Comparison of ENCODE assay signal across 23 cellular contexts in the genomic region with DNA sequence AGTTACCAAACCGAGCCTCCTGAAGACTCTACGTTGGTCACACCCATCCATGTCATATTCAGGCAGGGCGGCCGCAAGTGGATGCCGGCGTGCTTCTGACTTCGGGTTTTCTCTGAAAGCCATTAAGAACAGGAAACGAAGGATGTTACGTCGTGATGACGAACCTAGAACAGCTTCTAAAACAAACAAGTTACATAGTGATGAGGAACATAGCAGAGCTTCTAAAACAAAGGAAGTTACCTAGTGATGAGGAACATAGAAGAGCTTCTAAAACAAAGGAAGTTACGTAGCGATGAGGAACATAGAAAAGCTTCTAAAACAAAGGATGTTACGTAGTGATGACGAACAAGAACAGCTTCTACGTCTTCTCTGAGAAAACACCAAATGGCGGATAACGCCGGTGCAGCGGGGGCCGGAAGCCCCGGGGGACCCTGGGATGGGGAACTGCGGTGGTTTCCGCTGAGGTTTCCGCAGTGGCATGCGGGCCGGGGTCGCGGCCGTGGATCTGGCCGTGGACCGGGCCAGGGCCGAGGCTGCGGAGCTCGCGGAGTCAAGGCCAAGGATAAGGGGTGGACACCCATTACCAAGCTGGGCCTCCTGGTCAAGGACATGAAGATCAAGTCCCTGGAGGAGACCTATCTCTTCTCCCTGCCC.
DNase-seq lines count a peak whose midpoint lies in the region; ATAC-seq, FAIRE-seq and TF ChIP-seq lines count a peak whose summit lies in the region.
"Had no signal": no experiment of that assay in that cellular context is flagged by ENCODE, and none has a peak within 500 bp of the region (broad histone marks: within the 10 kb centered on the region; RNA-seq: fewer than 3 reads in every experiment).

No MANE protein-coding gene starts in this region.

- no peak for ATAC-seq in HepG2
- ATAC-seq in right lobe of liver, result no peak
- no peak for ATAC-seq in RWPE2 (ENCODE audit: low read depth)
- no peak for ATAC-seq in omental fat pad (ENCODE audit: low FRiP score)
- ATAC-seq: Right ventricle myocardium inferior had no signal

- intact Hi-C loops in HepG2 (cut with micrococcal nuclease; ENCODE audit: unreplicated experiment), result loop anchor here (5.0 kb wide), 2 partner anchors 118 to 133 kb away; no protein-coding TSS in a partner anchor
- intact Hi-C loops in right lobe of liver (cut with DNase I), result loop anchor here in 1 of 2 donors (10.0 kb wide), 1 partner anchor 235 kb away; no protein-coding TSS in a partner anchor

- POLR2A ChIA-PET in HepG2 (lab: Yijun Ruan, JAX), result interaction anchor here (0.7 to 5.9 kb wide), 5 partner anchors 11 to 96 kb away, joined by 3 to 46 read pairs (median 17); no protein-coding TSS in a partner anchor

- no peaks in the 10 kb centered on the region for H3K9me3 Mint-ChIP-seq in mesothelial cell of epicardium

- H3K27ac ChIP-seq in HepG2 (ENCODE audit: extremely low read length, insufficient read depth, low read length) (peak overlapping the region; percentile 75), right lobe of liver (peak overlapping the region in 1 of 3 donors; percentile 52), RWPE2 (ENCODE audit: poor library complexity, severe bottlenecking) (peak overlapping the region; percentile 84), keratinocyte (ENCODE audit: control insufficient read depth, insufficient read depth, low read length) (no peak overlapping the region)
- H3K27ac ChIP-seq: SJSA1 had no signal

- no peaks in the 10 kb centered on the region for H3K9me1 ChIP-seq in keratinocyte (ENCODE audit: control insufficient read depth, extremely low read depth, insufficient read depth, low read length)

- H3K4me1 ChIP-seq in HepG2 (ENCODE audit: insufficient read depth, low read length), result peaks cover 53% of the 10 kb centered on the region
- H3K4me1 ChIP-seq in right lobe of liver, result peaks cover 0 to 6% (median 3%) of the 10 kb centered on the region in 4 donors
- peaks cover 11% of the 10 kb centered on the region for H3K4me1 ChIP-seq in RWPE2 (ENCODE audit: insufficient read depth, poor library complexity, severe bottlenecking)
- peaks cover 8% of the 10 kb centered on the region for H3K4me1 ChIP-seq in keratinocyte (ENCODE audit: control insufficient read depth, extremely low read depth, insufficient read depth, low read length)

- no peak overlapping the region for H3K4me3 Mint-ChIP-seq in mesothelial cell of epicardium
- H3K4me3 Mint-ChIP-seq: B cell; CD4-positive, CD25-positive, alpha-beta regulatory T cell had no signal

- in situ Hi-C loops in HepG2 (cut with HindIII; ENCODE audit: extremely low pct_ligation_motif_present, low pct_unique_long_range_greater_than_20kb), result loop anchor here (5.0 to 10.0 kb wide), 3 partner anchors 53 to 143 kb away; a partner anchor contains a TSS

- BruUV-seq in HepG2 (replicated peaks; lab: Mats Ljungman, UMichigan), result no TSS peak

- dilution Hi-C loops in keratinocyte (cut with MboI; ENCODE audit: extremely low pct_ligation_motif_present, low sequenced_read_pairs), result loop anchor here (25.0 kb wide), 1 partner anchor 218 kb away; a partner anchor contains a TSS

- H4K20me1 ChIP-seq in HepG2 (ENCODE audit: insufficient read depth, low read length) (no peaks in the 10 kb centered on the region), keratinocyte (ENCODE audit: control insufficient read depth, extremely low read depth, insufficient read depth, low read length) (no peaks in the 10 kb centered on the region)

- no peaks in the 10 kb centered on the region for H3K9me3 ChIP-seq in HepG2 (ENCODE audit: low read length)
- H3K9me3 ChIP-seq in right lobe of liver, result no peaks in the 10 kb centered on the region
- H3K9me3 ChIP-seq in RWPE2 (ENCODE audit: severe bottlenecking), result peaks cover 2% of the 10 kb centered on the region
- H3K9me3 ChIP-seq in keratinocyte (ENCODE audit: control insufficient read depth, low read depth, low read length), result no peaks in the 10 kb centered on the region
- H3K9me3 ChIP-seq: Peyer's patch had no signal

- H2AFZ ChIP-seq in HepG2 (ENCODE audit: low read length) (no peak overlapping the region), keratinocyte (ENCODE audit: control insufficient read depth, low read length) (no peak overlapping the region)

- no peaks in the 10 kb centered on the region for H3K79me2 ChIP-seq in HepG2 (ENCODE audit: insufficient read depth, low read length)
- H3K79me2 ChIP-seq in keratinocyte (ENCODE audit: control insufficient read depth, insufficient read depth, low read length), result no peaks in the 10 kb centered on the region

- TF ChIP-seq EP300 in HepG2 (IDR thresholded peaks at IDR 0.05; ENCODE audit: low read depth in 2 of 2, low read length in 2 of 2) (no peak), HepG2 (CRISPR knock-in tag; IDR thresholded peaks at IDR 0.05; ENCODE audit: borderline replicate concordance) (no peak)

- TF ChIP-seq POLR2A in HepG2 (IDR thresholded peaks at IDR 0.05; ENCODE audit: insufficient read depth in 1 of 2, low read depth in 2 of 2, low read length in 2 of 2), result no peak
- no peak for TF ChIP-seq POLR2A in right lobe of liver (IDR thresholded peaks at IDR 0.05)

- no peak for TF ChIP-seq CTCF in HepG2 (CRISPR knock-in tag; IDR thresholded peaks at IDR 0.05)
- no peak for TF ChIP-seq CTCF in right lobe of liver (IDR thresholded peaks at IDR 0.05)
- no peak for TF ChIP-seq CTCF in RWPE2 (IDR thresholded peaks at IDR 0.05; ENCODE audit: poor library complexity, severe bottlenecking)
- no peak for TF ChIP-seq CTCF in keratinocyte (optimal IDR thresholded peaks at IDR 0.05 in 1 of 3, IDR thresholded peaks at IDR 0.05 in 1 of 3, conservative IDR thresholded peaks at IDR 0.05 in 1 of 3; ENCODE audit: extremely low read depth in 1 of 3, insufficient read depth in 2 of 3, low read length in 3 of 3)
- no peak for TF ChIP-seq CTCF in omental fat pad (IDR thresholded peaks at IDR 0.05)
- TF ChIP-seq CTCF in mesothelial cell of epicardium (IDR thresholded peaks at IDR 0.05; ENCODE audit: unreplicated experiment), result no peak

- no peaks in the 10 kb centered on the region for H3K27me3 Mint-ChIP-seq in mesothelial cell of epicardium (ENCODE audit: low read depth)
- H3K27me3 Mint-ChIP-seq: B cell; CD4-positive, CD25-positive, alpha-beta regulatory T cell had no signal

- no peak for FAIRE-seq in HepG2 (lab: Jason Lieb, UNC)
- FAIRE-seq in keratinocyte (lab: Jason Lieb, UNC), result peak; percentile 41
- FAIRE-seq: H54 had no signal

- H3K36me3 ChIP-seq in HepG2 (replicated peaks in 1 of 2; ENCODE audit: control insufficient read depth in 1 of 2, insufficient read depth in 2 of 2, low read length in 2 of 2) (no peaks in the 10 kb centered on the region), right lobe of liver (no peaks in the 10 kb centered on the region), RWPE2 (ENCODE audit: low read depth) (no peaks in the 10 kb centered on the region), keratinocyte (ENCODE audit: control insufficient read depth in 2 of 2, extremely low read depth in 1 of 2, insufficient read depth in 2 of 2, low read length in 2 of 2) (no peaks in the 10 kb centered on the region)
- H3K36me3 ChIP-seq: Peyer's patch, SJSA1 had no signal

- DNase-seq in HepG2 (ENCODE audit: low spot score) (no peak), right lobe of liver (no peak), RWPE2 (ENCODE audit: low spot score) (no peak), keratinocyte (ENCODE audit: low read depth, low spot score) (no peak), omental fat pad (ENCODE audit: low spot score) (no peak), dedifferentiated amniotic fluid mesenchymal stem cell (ENCODE audit: extremely low spot score) (no peak), mesothelial cell of epicardium (ENCODE audit: low spot score in 2 of 2, unreplicated experiment in 2 of 2) (no peak), ecto neural progenitor cell (ENCODE audit: low spot score) (no peak)
- DNase-seq: CD4-positive, CD25-positive, alpha-beta regulatory T cell; DMS 273 treated with DMSO at 0.1 percent for 48 hours; DMS79 treated with DMSO at 0.1 percent for 48 hours; MM.1S; NCI-H1105 treated with DMSO at 0.1 percent for 48 hours; NCI-H2029 treated with DMSO at 0.1 percent for 48 hours; NCI-H2171; NCI-H345; NCI-H524; NCI-H774; Peyer's patch had no signal

- no peak overlapping the region for H3K27ac Mint-ChIP-seq in mesothelial cell of epicardium
- H3K27ac Mint-ChIP-seq: B cell; CD4-positive, CD25-positive, alpha-beta regulatory T cell had no signal

- no peak overlapping the region for H3K9ac ChIP-seq in HepG2 (ENCODE audit: insufficient read depth, low read depth, low read length)
- H3K9ac ChIP-seq in keratinocyte (ENCODE audit: control insufficient read depth, extremely low read depth, insufficient read depth, low read length), result no peak overlapping the region

- H3K4me3 ChIP-seq in HepG2 (replicated peaks in 1 of 3; ENCODE audit: insufficient read depth in 1 of 3, low read depth in 2 of 3, low read length in 3 of 3) (no peak overlapping the region), right lobe of liver (no peak overlapping the region), RWPE2 (ENCODE audit: severe bottlenecking) (no peak overlapping the region), keratinocyte (ENCODE audit: control insufficient read depth in 2 of 3, extremely low read depth in 1 of 3, insufficient read depth in 2 of 3, low read depth in 1 of 3, low read length in 3 of 3) (no peak overlapping the region)
- H3K4me3 ChIP-seq: Peyer's patch, SJSA1 had no signal

- H3K27me3 ChIP-seq in HepG2 (ENCODE audit: control insufficient read depth in 1 of 2, insufficient read depth in 2 of 2, low read length in 2 of 2) (no peaks in the 10 kb centered on the region), right lobe of liver (no peaks in the 10 kb centered on the region), RWPE2 (ENCODE audit: insufficient read depth, poor library complexity, severe bottlenecking) (no peaks in the 10 kb centered on the region), keratinocyte (ENCODE audit: control insufficient read depth, extremely low read depth, insufficient read depth, low read length) (no peaks in the 10 kb centered on the region)
- H3K27me3 ChIP-seq: Peyer's patch, SJSA1 had no signal

- CTCF ChIA-PET in HepG2 (lab: Yijun Ruan, JAX; ENCODE audit: low intra/inter-chr PET ratio, low total read pairs), result no interaction called here

- peaks cover 22% of the 10 kb centered on the region for H3K4me1 Mint-ChIP-seq in mesothelial cell of epicardium

- 96% methylated on average over 36 of the region's 36 CpGs for WGBS in HepG2 (ENCODE audit: low lambda C conversion rate)
- 93% methylated on average over 14 of the region's 36 CpGs for WGBS in right lobe of liver (ENCODE audit: insufficient coverage, low coverage, low lambda C conversion rate, missing lambda C conversion rate)

- H3K36me3 Mint-ChIP-seq in mesothelial cell of epicardium, result no peaks in the 10 kb centered on the region
- H3K36me3 Mint-ChIP-seq: CD4-positive, CD25-positive, alpha-beta regulatory T cell had no signal

- H3K4me2 ChIP-seq in HepG2 (ENCODE audit: low read depth, low read length), result no peak overlapping the region
- H3K4me2 ChIP-seq in keratinocyte (ENCODE audit: control insufficient read depth, extremely low read depth, insufficient read depth, low read depth, low read length), result no peak overlapping the region

- no peak for TF ChIP-seq RAD21 in HepG2 (CRISPR knock-in tag; IDR thresholded peaks at IDR 0.05)
